8 cellular contexts compared by ENCODE assay signal in genomic region chr6:83707829-83708545, GRCh38. TPM values are rescaled to one million over a fixed set of nuclear protein-coding genes. Genes with fewer than 3 reads are reported as not detected.
DNase-seq lines count a peak whose midpoint lies in the region; ATAC-seq and TF ChIP-seq lines count a peak whose summit lies in the region.

No MANE protein-coding gene starts in this region.

- intact Hi-C loops in CD14-positive monocyte (cut with micrococcal nuclease) = no loop called here
- intact Hi-C loops in activated T-helper 2 cell treated with anti-CD3 and anti-CD28 coated beads, Interferon-gamma antibody, Interleukin-2, Interleukin-4, amounts not matched to agents 10 μg/mL and 5 μg/mL and 100 μg/mL, durations not matched to agents 14 hours and 24 hours and 36 hours (cut with micrococcal nuclease) = loop anchor here (5.0 kb wide), 1 partner anchor 1059 kb away; no protein-coding TSS in a partner anchor

- no peak overlapping the region for H3K4me2 ChIP-seq in fibroblast of lung (ENCODE audit: extremely low read depth, insufficient read depth, low read length)

- TF ChIP-seq CTCF in CD14-positive monocyte (IDR thresholded peaks at IDR 0.05) (no peak), fibroblast of lung (conservative IDR thresholded peaks at IDR 0.05 in 1 of 2, IDR thresholded peaks at IDR 0.05 in 1 of 2; ENCODE audit: low read depth in 1 of 2, low read length in 2 of 2) (no peak), osteocyte (IDR thresholded peaks at IDR 0.05) (no peak)

- peak overlapping the region; percentile 39 to 73 for H3K4me3 Mint-ChIP-seq in CD14-positive monocyte
- H3K4me3 Mint-ChIP-seq in osteocyte (ENCODE audit: unreplicated experiment) = peak overlapping the region; percentile 71
- H3K4me3 Mint-ChIP-seq in activated T-helper 2 cell treated with anti-CD3 and anti-CD28 coated beads, Interferon-gamma antibody, Interleukin-2, Interleukin-4, amounts not matched to agents 10 μg/mL and 5 μg/mL and 100 μg/mL, durations not matched to agents 14 hours and 24 hours and 36 hours (ENCODE audit: low read depth) = no peak overlapping the region

- H2AFZ ChIP-seq in fibroblast of lung (ENCODE audit: low read length) = no peak overlapping the region

- H3K27me3 ChIP-seq in fibroblast of lung (ENCODE audit: control insufficient read depth, insufficient read depth, low read length) = peaks cover 19% of the 10 kb centered on the region

- no peaks in the 10 kb centered on the region for H3K4me1 ChIP-seq in fibroblast of lung (ENCODE audit: control insufficient read depth, extremely low read depth, insufficient read depth, low read length)

- no peak overlapping the region for H3K27ac Mint-ChIP-seq in CD14-positive monocyte
- no peak overlapping the region for H3K27ac Mint-ChIP-seq in osteocyte (ENCODE audit: unreplicated experiment)
- no peak overlapping the region for H3K27ac Mint-ChIP-seq in activated T-helper 2 cell treated with anti-CD3 and anti-CD28 coated beads, Interferon-gamma antibody, Interleukin-2, Interleukin-4, amounts not matched to agents 10 μg/mL and 5 μg/mL and 100 μg/mL, durations not matched to agents 14 hours and 24 hours and 36 hours

- H3K36me3 ChIP-seq in fibroblast of lung (ENCODE audit: control insufficient read depth, insufficient read depth, low read length) = no peaks in the 10 kb centered on the region

- no peaks in the 10 kb centered on the region for H3K9me3 ChIP-seq in fibroblast of lung (ENCODE audit: control insufficient read depth, insufficient read depth, low read depth, low read length)

- H3K4me3 ChIP-seq in fibroblast of lung (replicated peaks in 1 of 4; ENCODE audit: control extremely low read depth in 1 of 4, insufficient read depth in 1 of 4, low read depth in 3 of 4, low read length in 4 of 4) = peak overlapping the region in 2 of 4 experiments; percentile 43 to 44

- H3K79me2 ChIP-seq in fibroblast of lung (ENCODE audit: control insufficient read depth, insufficient read depth, low read length) = no peaks in the 10 kb centered on the region

- H3K27ac ChIP-seq in fibroblast of lung (ENCODE audit: insufficient read depth, low read length) = no peak overlapping the region

- H3K9ac ChIP-seq in fibroblast of lung (ENCODE audit: insufficient read depth, low read length) = no peak overlapping the region

- H3K4me1 Mint-ChIP-seq in CD14-positive monocyte = no peaks in the 10 kb centered on the region
- peaks cover 10% of the 10 kb centered on the region for H3K4me1 Mint-ChIP-seq in osteocyte (ENCODE audit: unreplicated experiment)
- H3K4me1 Mint-ChIP-seq in activated T-helper 2 cell treated with anti-CD3 and anti-CD28 coated beads, Interferon-gamma antibody, Interleukin-2, Interleukin-4, amounts not matched to agents 10 μg/mL and 5 μg/mL and 100 μg/mL, durations not matched to agents 14 hours and 24 hours and 36 hours (ENCODE audit: low read depth) = no peaks in the 10 kb centered on the region

- H3K27me3 Mint-ChIP-seq in CD14-positive monocyte (ENCODE audit: low read depth in 3 of 3) (peaks cover 43 to 65% (median 57%) of the 10 kb centered on the region in 3 donors), osteocyte (ENCODE audit: unreplicated experiment) (peaks cover 61% of the 10 kb centered on the region)
- H3K27me3 Mint-ChIP-seq in activated T-helper 2 cell treated with anti-CD3 and anti-CD28 coated beads, Interferon-gamma antibody, Interleukin-2, Interleukin-4, amounts not matched to agents 10 μg/mL and 5 μg/mL and 100 μg/mL, durations not matched to agents 14 hours and 24 hours and 36 hours (ENCODE audit: low read depth) = peaks cover 35% of the 10 kb centered on the region

- H3K36me3 Mint-ChIP-seq in CD14-positive monocyte (peaks cover 0 to 3% of the 10 kb centered on the region in 2 donors), osteocyte (ENCODE audit: unreplicated experiment) (no peaks in the 10 kb centered on the region)
- H3K36me3 Mint-ChIP-seq in activated T-helper 2 cell treated with anti-CD3 and anti-CD28 coated beads, Interferon-gamma antibody, Interleukin-2, Interleukin-4, amounts not matched to agents 10 μg/mL and 5 μg/mL and 100 μg/mL, durations not matched to agents 14 hours and 24 hours and 36 hours (ENCODE audit: low read depth) = no peaks in the 10 kb centered on the region

- DNase-seq in CD14-positive monocyte (ENCODE audit: low spot score) (no peak), NCI-H1092 treated with DMSO at 0.1 percent for 48 hours (lab: John Stamatoyannopoulos, UW) (peak; percentile 43), fibroblast of lung (ENCODE audit: low read depth in 2 of 2) (peak; percentile 5 to 11), osteocyte (ENCODE audit: extremely low spot score, unreplicated experiment) (no peak), COLO829 (ENCODE audit: low spot score) (no peak)
- DNase-seq in activated T-helper 2 cell treated with anti-CD3 and anti-CD28 coated beads, Interferon-gamma antibody, Interleukin-2, Interleukin-4, amounts not matched to agents 10 μg/mL and 5 μg/mL and 100 μg/mL, durations not matched to agents 14 hours and 24 hours and 36 hours (ENCODE audit: low spot score) = no peak

- ATAC-seq in HG02973 (IDR thresholded peaks at IDR 0.05; ENCODE audit: unreplicated experiment) = no peak
- ATAC-seq in GM21423 (IDR thresholded peaks at IDR 0.05; ENCODE audit: unreplicated experiment) = no peak

- H4K20me1 ChIP-seq in fibroblast of lung (ENCODE audit: control insufficient read depth, extremely low read depth, insufficient read depth, low read length) = no peaks in the 10 kb centered on the region

- peaks cover 5 to 30% (median 20%) of the 10 kb centered on the region in 7 donors for H3K9me3 Mint-ChIP-seq in CD14-positive monocyte
- H3K9me3 Mint-ChIP-seq in osteocyte (ENCODE audit: unreplicated experiment) = peaks cover 18% of the 10 kb centered on the region
- H3K9me3 Mint-ChIP-seq in activated T-helper 2 cell treated with anti-CD3 and anti-CD28 coated beads, Interferon-gamma antibody, Interleukin-2, Interleukin-4, amounts not matched to agents 10 μg/mL and 5 μg/mL and 100 μg/mL, durations not matched to agents 14 hours and 24 hours and 36 hours = peaks cover 10% of the 10 kb centered on the region

RNA-seq across cellular contexts. Expression of gene SNAP91, which starts 0.9 kb away (rescaled TPM):
- polyA plus RNA-seq in CD14-positive monocyte (not detected), fibroblast of lung (0.02 TPM in 2 replicates)
- total RNA-seq in fibroblast of lung (under 0.01 and 0.17 TPM in 2 replicates), osteocyte (0.11 TPM in 1 of 2 replicates, not detected in the other)
- not detected in 2 replicates for polyA plus RNA-seq in fibroblast of lung (2012)
- polyA minus RNA-seq in fibroblast of lung (ENCODE audit: low replicate concordance) = not detected in 2 replicates
- total RNA-seq in activated T-helper 2 cell treated with anti-CD3 and anti-CD28 coated beads, Interferon-gamma antibody, Interleukin-2, Interleukin-4, amounts not matched to agents 10 μg/mL and 5 μg/mL and 100 μg/mL, durations not matched to agents 14 hours and 24 hours and 36 hours = not detected in 2 replicates

Comparison
In these comparisons a context has a peak if more than half of its experiments do, and no peak if none do; other contexts are left out.
1. DNase-seq: peak in NCI-H1092 treated with DMSO at 0.1 percent for 48 hours (single experiment) and fibroblast of lung (2 of 2); none in CD14-positive monocyte (single experiment), osteocyte (single experiment), activated T-helper 2 cell treated with anti-CD3 and anti-CD28 coated beads, Interferon-gamma antibody, Interleukin-2, Interleukin-4, amounts not matched to agents 10 μg/mL and 5 μg/mL and 100 μg/mL, durations not matched to agents 14 hours and 24 hours and 36 hours (single experiment) and COLO829 (single experiment).